In genomic region chr5:116032991-116033390, GRCh38 we compare ENCODE assay signal across 19 cellular contexts. TPM values are rescaled to one million over a fixed set of nuclear protein-coding genes. Genes with fewer than 3 reads are reported as not detected.
DNase-seq lines count a peak whose midpoint lies in the region; ATAC-seq lines count a peak whose summit lies in the region.
"Had no signal": no experiment of that assay in that cellular context is flagged by ENCODE, and none has a peak within 500 bp of the region (broad histone marks: within the 10 kb centered on the region; RNA-seq: fewer than 3 reads in every experiment).

No MANE protein-coding gene starts in this region.

- peak; percentile 40 for ATAC-seq in GM18868 (IDR thresholded peaks at IDR 0.05; ENCODE audit: unreplicated experiment)
- peak; percentile 46 for ATAC-seq in GM21423 (IDR thresholded peaks at IDR 0.05; ENCODE audit: unreplicated experiment)
- ATAC-seq in HG02938 (IDR thresholded peaks at IDR 0.05; ENCODE audit: unreplicated experiment), result peak; percentile 32
- ATAC-seq in stimulated activated effector memory CD8-positive, alpha-beta T cell treated with anti-CD3 and anti-CD28 coated beads, Interleukin-12 subunit alpha, Interleukin-12 subunit beta, amount 100 ng/mL, for 72 hours, result peak; percentile 54
- ATAC-seq: activated T-cell treated with anti-CD3 and anti-CD28 coated beads, Interleukin-2, amount 50 U/mL, for 4 hours; K562 had no signal

- peaks cover 23% of the 10 kb centered on the region for H3K4me1 Mint-ChIP-seq in stimulated activated effector memory CD8-positive, alpha-beta T cell treated with anti-CD3 and anti-CD28 coated beads, Interleukin-12 subunit alpha, Interleukin-12 subunit beta, amount 100 ng/mL, for 72 hours

- H3K27ac Mint-ChIP-seq in stimulated activated effector memory CD8-positive, alpha-beta T cell treated with anti-CD3 and anti-CD28 coated beads, Interleukin-12 subunit alpha, Interleukin-12 subunit beta, amount 100 ng/mL, for 72 hours, result peak overlapping the region; percentile 29
- H3K27ac Mint-ChIP-seq: activated naive CD8-positive, alpha-beta T cell treated with anti-CD3 and anti-CD28 coated beads, Interleukin-2, amount 10 ng/mL, durations not matched to agents 7 days and 5 days; dendritic cell treated with granulocyte-macrophage colony-stimulating factor and Interleukin-4, amounts not matched to agents 40 ng/mL and 50 ng/mL, for 4 days had no signal

- peak overlapping the region; percentile 23 for H3K4me3 Mint-ChIP-seq in stimulated activated effector memory CD8-positive, alpha-beta T cell treated with anti-CD3 and anti-CD28 coated beads, Interleukin-12 subunit alpha, Interleukin-12 subunit beta, amount 100 ng/mL, for 72 hours
- H3K4me3 Mint-ChIP-seq: activated naive CD8-positive, alpha-beta T cell treated with anti-CD3 and anti-CD28 coated beads, Interleukin-2, amount 10 ng/mL, durations not matched to agents 7 days and 5 days; activated T-cell treated with anti-CD3 and anti-CD28 coated beads, Interleukin-2, amount 50 U/mL, for 4 hours; dendritic cell treated with granulocyte-macrophage colony-stimulating factor and Interleukin-4, amounts not matched to agents 40 ng/mL and 50 ng/mL, for 4 days had no signal

- no peak for DNase-seq in stimulated activated effector memory CD8-positive, alpha-beta T cell treated with anti-CD3 and anti-CD28 coated beads, Interleukin-12 subunit alpha, Interleukin-12 subunit beta, amount 100 ng/mL, for 72 hours (ENCODE audit: low spot score in 2 of 2)
- DNase-seq in epidermal melanocyte (ENCODE audit: insufficient read length, low spot score), result no peak
- no peak for DNase-seq in SK-N-DZ (ENCODE audit: low spot score)
- no peak for DNase-seq in NCI-H748 (lab: John Stamatoyannopoulos, UW; ENCODE audit: unreplicated experiment)
- no peak for DNase-seq in hepatic stellate cell (ENCODE audit: low spot score)
- DNase-seq: activated CD4-positive, alpha-beta T cell treated with anti-CD3 and anti-CD28 coated beads, Interleukin-2, amount 50 U/mL, for 4 hours; activated naive CD8-positive, alpha-beta T cell treated with anti-CD3 and anti-CD28 coated beads, Interleukin-2, amount 10 ng/mL, durations not matched to agents 7 days and 5 days; activated T-cell treated with anti-CD3 and anti-CD28 coated beads, Interleukin-2, amount 50 U/mL, for 4 hours; DMS 273 treated with DMSO at 0.1 percent for 48 hours; erythroblast; NCI-H1105 treated with DMSO at 0.1 percent for 48 hours; NCI-H748 treated with DMSO at 0.1 percent for 48 hours; thyroid gland had no signal

- no peaks in the 10 kb centered on the region for H3K36me3 Mint-ChIP-seq in stimulated activated effector memory CD8-positive, alpha-beta T cell treated with anti-CD3 and anti-CD28 coated beads, Interleukin-12 subunit alpha, Interleukin-12 subunit beta, amount 100 ng/mL, for 72 hours
- H3K36me3 Mint-ChIP-seq: activated naive CD8-positive, alpha-beta T cell treated with anti-CD3 and anti-CD28 coated beads, Interleukin-2, amount 10 ng/mL, durations not matched to agents 7 days and 5 days had no signal

- H3K9me3 Mint-ChIP-seq in stimulated activated effector memory CD8-positive, alpha-beta T cell treated with anti-CD3 and anti-CD28 coated beads, Interleukin-12 subunit alpha, Interleukin-12 subunit beta, amount 100 ng/mL, for 72 hours, result no peaks in the 10 kb centered on the region
- H3K9me3 Mint-ChIP-seq: activated naive CD8-positive, alpha-beta T cell treated with anti-CD3 and anti-CD28 coated beads, Interleukin-2, amount 10 ng/mL, durations not matched to agents 7 days and 5 days; activated T-cell treated with anti-CD3 and anti-CD28 coated beads, Interleukin-2, amount 50 U/mL, for 4 hours; dendritic cell treated with granulocyte-macrophage colony-stimulating factor and Interleukin-4, amounts not matched to agents 40 ng/mL and 50 ng/mL, for 4 days had no signal

RNA-seq across cellular contexts. Expression of gene ARL14EPL, which starts 0.7 kb away (rescaled TPM):
- not detected in 2 replicates for polyA plus RNA-seq in SK-N-DZ (2014; cell fraction: cytosol; rRNA removed)
- polyA plus RNA-seq in SK-N-DZ (2014; cell fraction: nucleus; rRNA removed), result not detected in 2 replicates
- polyA plus RNA-seq: BJ had no signal

RNA-seq across cellular contexts. Expression of gene COMMD10, which starts 51.8 kb away (rescaled TPM):
- 37.4 and 42.6 TPM in 2 replicates for polyA plus RNA-seq in SK-N-DZ (2014; cell fraction: cytosol; rRNA removed)
- polyA plus RNA-seq in SK-N-DZ (2014; cell fraction: nucleus; rRNA removed), result 19.1 and 31.7 TPM in 2 replicates
